1 cellular context compared by ENCODE assay signal in genomic region chr6:111062860-111063259, GRCh38.
TF ChIP-seq lines count a peak whose summit lies in the region.

No MANE protein-coding gene starts in this region.

TF ChIP-seq in HEK293, 187 proteins besides CTCF, POLR2A, EP300 and RAD21 (continued from another document):
- TF ChIP-seq ZNF580 (tag by site-specific recombination; IDR thresholded peaks at IDR 0.05), result peak; percentile 87; the same call in 1 of the 2 replicates
